Comparison of ENCODE assay signal across 25 cellular contexts in the genomic region with DNA sequence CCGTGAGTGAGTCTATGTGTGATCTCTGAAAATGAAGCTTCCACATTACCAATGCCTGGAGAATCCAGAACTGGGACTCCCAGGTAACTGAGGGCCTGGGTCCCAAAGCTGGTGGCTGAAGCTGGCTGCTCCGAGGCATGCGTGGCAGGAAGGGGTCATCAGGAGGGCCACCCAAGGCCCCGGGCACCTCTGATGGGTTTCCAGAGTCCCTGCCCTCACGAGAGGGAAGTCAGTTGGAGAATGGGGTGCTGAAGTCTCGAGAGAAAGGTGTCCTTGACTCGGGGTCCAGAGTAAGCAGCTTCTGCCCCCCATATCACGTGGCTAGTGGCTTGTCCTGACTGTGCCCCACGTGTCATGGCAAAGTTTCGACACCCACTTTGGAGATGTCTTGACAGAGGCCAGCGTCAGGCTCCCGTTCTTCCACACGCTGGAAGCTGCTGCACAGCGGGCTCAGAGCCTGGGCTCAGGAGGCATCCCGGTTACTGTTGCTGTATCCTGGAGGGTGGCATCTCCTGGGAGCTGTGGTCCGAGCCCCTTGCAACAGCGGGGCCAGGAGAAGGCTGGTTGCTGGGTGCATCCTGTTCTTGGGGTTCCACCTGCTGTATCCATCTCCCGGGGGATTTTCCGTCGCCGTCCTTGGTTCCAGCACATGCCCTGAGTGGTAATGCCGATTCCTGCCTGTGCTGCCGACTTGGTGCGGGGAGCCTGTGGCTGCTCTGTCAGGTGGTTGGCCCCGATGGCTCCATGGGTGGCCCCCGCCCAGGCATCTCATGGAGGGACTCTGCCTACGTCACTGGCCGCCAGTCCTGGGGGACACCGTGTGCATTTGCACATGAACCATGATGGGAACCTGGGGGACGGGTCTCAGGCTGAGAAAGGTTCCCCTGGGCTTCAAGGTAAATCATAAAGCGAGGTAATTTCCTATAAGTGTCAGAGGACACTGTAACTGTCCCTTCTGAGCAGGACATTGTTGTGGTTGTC.
DNase-seq lines count a peak whose midpoint lies in the region; ATAC-seq, FAIRE-seq and TF ChIP-seq lines count a peak whose summit lies in the region.
"Had no signal": no experiment of that assay in that cellular context is flagged by ENCODE, and none has a peak within 500 bp of the region (broad histone marks: within the 10 kb centered on the region; RNA-seq: fewer than 3 reads in every experiment).

No MANE protein-coding gene starts in this region.

- ATAC-seq in Right ventricle myocardium inferior (no peak), HepG2 (no peak), aorta (ENCODE audit: low FRiP score) (no peak)
- ATAC-seq in stimulated activated memory B cell treated with anti-CD40 and anti-IgM and Interleukin-4, amounts not matched to agents 10 μg/mL and 1 μg/mL and 100 μg/mL, for 72 hours: no peak

- no peaks in the 10 kb centered on the region for H3K79me1 ChIP-seq in neuronal stem cell (ENCODE audit: low read depth, low read length)

- POLR2A ChIA-PET in HepG2 (lab: Yijun Ruan, JAX): no interaction called here

- no peaks in the 10 kb centered on the region for H3K9me3 Mint-ChIP-seq in stimulated activated memory B cell treated with anti-CD40 and anti-IgM and Interleukin-4, amounts not matched to agents 10 μg/mL and 1 μg/mL and 100 μg/mL, for 72 hours
- H3K9me3 Mint-ChIP-seq: CD4-positive, CD25-positive, alpha-beta regulatory T cell had no signal

- no TSS peak for BruUV-seq in HepG2 (replicated peaks; lab: Mats Ljungman, UMichigan)

- H4K8ac ChIP-seq in neuronal stem cell (ENCODE audit: low read depth, low read length): no peak overlapping the region

- in situ Hi-C loops in HepG2 (cut with HindIII; ENCODE audit: extremely low pct_ligation_motif_present, low pct_unique_long_range_greater_than_20kb): no loop called here

- 24% methylated on average over 14 of the region's 31 CpGs for WGBS in HepG2 (ENCODE audit: low lambda C conversion rate)
- no CpG with 5 or more reads among the region's 31 CpGs for WGBS in neuronal stem cell (ENCODE audit: extremely low coverage in 2 of 2, insufficient read length in 2 of 2, insufficient replicate concordance in 1 of 2), 2 donors
- 90% methylated on average over 31 of the region's 31 CpGs for WGBS in aorta, 2 donors

- H2BK120ac ChIP-seq in neuronal stem cell (ENCODE audit: low read depth, low read length): no peak overlapping the region

- H3K4me1 ChIP-seq in right atrium auricular region (no peaks in the 10 kb centered on the region), HepG2 (ENCODE audit: insufficient read depth, low read length) (peaks cover 11% of the 10 kb centered on the region), neuronal stem cell (ENCODE audit: control insufficient read depth in 2 of 2, insufficient read depth in 1 of 2, low read depth in 1 of 2, low read length in 2 of 2) (peaks cover 2% of the 10 kb centered on the region in 2 donors), aorta (ENCODE audit: control insufficient read depth in 1 of 2, insufficient read depth in 2 of 2, low read length in 2 of 2) (no peaks in the 10 kb centered on the region)
- H3K4me1 ChIP-seq: BE2C had no signal

- DNase-seq in Right ventricle myocardium inferior (ENCODE audit: missing footprints) (peak; percentile 49), right atrium auricular region (ENCODE audit: low spot score) (no peak), HepG2 (ENCODE audit: low spot score) (no peak), neuronal stem cell (ENCODE audit: low spot score) (no peak), aorta (peak; percentile 38 to 64), NOMO-1 (lab: John Stamatoyannopoulos, UW; ENCODE audit: unreplicated experiment in 2 of 2) (no peak)
- no peak for DNase-seq in activated CD4-positive, alpha-beta T cell treated with anti-CD3 and anti-CD28 coated beads, Interleukin-2, amount 50 U/mL, for 48 hours
- DNase-seq: 8988T; ACHN; BE2C; CD4-positive, CD25-positive, alpha-beta regulatory T cell; Karpas-422; NCI-H1092; NCI-H1417 treated with DMSO at 0.1 percent for 48 hours; NCI-H1694 treated with DMSO at 0.1 percent for 48 hours; NCI-H2081; NCI-H2227 treated with DMSO at 0.1 percent for 48 hours; NCI-H526 treated with DMSO at 0.1 percent for 48 hours; SIG-M5 had no signal

- no peak overlapping the region for H3K4me2 ChIP-seq in HepG2 (ENCODE audit: low read depth, low read length)
- no peak overlapping the region for H3K4me2 ChIP-seq in neuronal stem cell (ENCODE audit: insufficient read depth, low read length, poor library complexity, severe bottlenecking)

- H3K27me3 ChIP-seq in right atrium auricular region: no peaks in the 10 kb centered on the region
- H3K27me3 ChIP-seq in HepG2 (ENCODE audit: control insufficient read depth in 1 of 2, insufficient read depth in 2 of 2, low read length in 2 of 2): peaks cover 17 to 68% of the 10 kb centered on the region in 2 experiments; a peak in 4 of 5 replicates
- H3K27me3 ChIP-seq in neuronal stem cell (ENCODE audit: control insufficient read depth in 3 of 3, insufficient read depth in 3 of 3, low read depth in 1 of 3, low read length in 3 of 3): no peaks in the 10 kb centered on the region
- no peaks in the 10 kb centered on the region for H3K27me3 ChIP-seq in aorta (ENCODE audit: control insufficient read depth in 1 of 2, insufficient read depth in 2 of 2, low read length in 1 of 2)
- H3K27me3 ChIP-seq: BE2C had no signal

- H2AK5ac ChIP-seq in neuronal stem cell (ENCODE audit: low read depth, low read length): peak overlapping the region; percentile 96

- no peak overlapping the region for H3K23ac ChIP-seq in neuronal stem cell (ENCODE audit: low read depth, low read length, poor library complexity)

- no peak for TF ChIP-seq POLR2A in HepG2 (IDR thresholded peaks at IDR 0.05; ENCODE audit: insufficient read depth in 1 of 2, low read depth in 2 of 2, low read length in 2 of 2)

- no peak overlapping the region for H2BK12ac ChIP-seq in neuronal stem cell (ENCODE audit: low read length)

- TF ChIP-seq EP300 in HepG2 (IDR thresholded peaks at IDR 0.05; ENCODE audit: low read depth in 2 of 2, low read length in 2 of 2) (no peak), HepG2 (CRISPR knock-in tag; IDR thresholded peaks at IDR 0.05; ENCODE audit: borderline replicate concordance) (no peak)

- TF ChIP-seq RAD21 in HepG2 (CRISPR knock-in tag; IDR thresholded peaks at IDR 0.05): no peak

- H2AFZ ChIP-seq in HepG2 (ENCODE audit: low read length) (no peak overlapping the region), neuronal stem cell (ENCODE audit: low read length) (no peak overlapping the region)

- H3K9me3 ChIP-seq in right atrium auricular region (no peaks in the 10 kb centered on the region), HepG2 (ENCODE audit: low read length) (no peaks in the 10 kb centered on the region), neuronal stem cell (replicated peaks in 1 of 2; ENCODE audit: control insufficient read depth in 2 of 2, insufficient read depth in 1 of 2, low read depth in 1 of 2, low read length in 2 of 2) (no peaks in the 10 kb centered on the region), aorta (ENCODE audit: control insufficient read depth, low read length) (no peaks in the 10 kb centered on the region)
- H3K9me3 ChIP-seq: BE2C had no signal

- no peak overlapping the region for H3K9ac ChIP-seq in HepG2 (ENCODE audit: insufficient read depth, low read depth, low read length)
- H3K9ac ChIP-seq in neuronal stem cell (ENCODE audit: low read depth, low read length, poor library complexity): peak overlapping the region; percentile 36

- peak overlapping the region; percentile 43 for H2BK15ac ChIP-seq in neuronal stem cell (ENCODE audit: low read length)

- H4K20me1 ChIP-seq in HepG2 (ENCODE audit: insufficient read depth, low read length): no peaks in the 10 kb centered on the region

- H4K91ac ChIP-seq in neuronal stem cell (ENCODE audit: low read depth, low read length, poor library complexity): no peak overlapping the region

- no peak overlapping the region for H3K4ac ChIP-seq in neuronal stem cell (ENCODE audit: low read length)

- H3K4me1 Mint-ChIP-seq in stimulated activated memory B cell treated with anti-CD40 and anti-IgM and Interleukin-4, amounts not matched to agents 10 μg/mL and 1 μg/mL and 100 μg/mL, for 72 hours: no peaks in the 10 kb centered on the region

- no peak overlapping the region for H3K4me3 Mint-ChIP-seq in stimulated activated memory B cell treated with anti-CD40 and anti-IgM and Interleukin-4, amounts not matched to agents 10 μg/mL and 1 μg/mL and 100 μg/mL, for 72 hours
- H3K4me3 Mint-ChIP-seq: CD4-positive, CD25-positive, alpha-beta regulatory T cell had no signal

- H3K79me2 ChIP-seq in HepG2 (ENCODE audit: insufficient read depth, low read length): no peaks in the 10 kb centered on the region

- no peak overlapping the region for H3K27ac Mint-ChIP-seq in stimulated activated memory B cell treated with anti-CD40 and anti-IgM and Interleukin-4, amounts not matched to agents 10 μg/mL and 1 μg/mL and 100 μg/mL, for 72 hours

- H3K14ac ChIP-seq in neuronal stem cell (ENCODE audit: low read length): no peak overlapping the region

- H2BK5ac ChIP-seq in neuronal stem cell (ENCODE audit: low read length): no peak overlapping the region

- no peak overlapping the region for H3K27ac ChIP-seq in right atrium auricular region
- H3K27ac ChIP-seq in HepG2 (ENCODE audit: extremely low read length, insufficient read depth, low read length): no peak overlapping the region
- no peak overlapping the region for H3K27ac ChIP-seq in neuronal stem cell (replicated peaks; ENCODE audit: low read length)
- H3K27ac ChIP-seq in aorta (ENCODE audit: low read depth in 1 of 2, low read length in 2 of 2): no peak overlapping the region
- H3K27ac ChIP-seq: HL-60, RWPE1 had no signal

- TF ChIP-seq CTCF in right atrium auricular region (IDR thresholded peaks at IDR 0.05) (no peak), HepG2 (CRISPR knock-in tag; IDR thresholded peaks at IDR 0.05) (no peak)

- CTCF ChIA-PET in HepG2 (lab: Yijun Ruan, JAX; ENCODE audit: low intra/inter-chr PET ratio, low total read pairs): no interaction called here

- H3K4me3 ChIP-seq in right atrium auricular region (no peak overlapping the region), HepG2 (replicated peaks in 1 of 3; ENCODE audit: insufficient read depth in 1 of 3, low read depth in 2 of 3, low read length in 3 of 3) (no peak overlapping the region), neuronal stem cell (ENCODE audit: low read length in 2 of 2) (no peak overlapping the region), aorta (ENCODE audit: low read length in 2 of 2) (no peak overlapping the region)

- H3K27me3 Mint-ChIP-seq in stimulated activated memory B cell treated with anti-CD40 and anti-IgM and Interleukin-4, amounts not matched to agents 10 μg/mL and 1 μg/mL and 100 μg/mL, for 72 hours: peaks cover 33% of the 10 kb centered on the region
- H3K27me3 Mint-ChIP-seq: CD4-positive, CD25-positive, alpha-beta regulatory T cell had no signal

- H3K36me3 Mint-ChIP-seq in stimulated activated memory B cell treated with anti-CD40 and anti-IgM and Interleukin-4, amounts not matched to agents 10 μg/mL and 1 μg/mL and 100 μg/mL, for 72 hours: no peaks in the 10 kb centered on the region

- H3K18ac ChIP-seq in neuronal stem cell (ENCODE audit: low read length): peak overlapping the region; percentile 57

- intact Hi-C loops in Right ventricle myocardium inferior (cut with DNase I): no loop called here
- intact Hi-C loops in HepG2 (cut with micrococcal nuclease; ENCODE audit: unreplicated experiment): no loop called here
- intact Hi-C loops in aorta (cut with DNase I): no loop called here

- no peak for FAIRE-seq in HepG2 (lab: Jason Lieb, UNC)
- FAIRE-seq: D721Med, GM18507, H54 had no signal

- no peaks in the 10 kb centered on the region for H3K36me3 ChIP-seq in right atrium auricular region
- no peaks in the 10 kb centered on the region for H3K36me3 ChIP-seq in HepG2 (replicated peaks in 1 of 2; ENCODE audit: control insufficient read depth in 1 of 2, insufficient read depth in 2 of 2, low read length in 2 of 2)
- H3K36me3 ChIP-seq in neuronal stem cell (replicated peaks in 1 of 2; ENCODE audit: control insufficient read depth in 2 of 2, insufficient read depth in 2 of 2, low read length in 2 of 2): no peaks in the 10 kb centered on the region
- no peaks in the 10 kb centered on the region for H3K36me3 ChIP-seq in aorta (ENCODE audit: control insufficient read depth in 1 of 2, insufficient read depth in 2 of 2, low read length in 1 of 2)
- H3K36me3 ChIP-seq: BE2C had no signal

Comparison
In these comparisons a context has a peak if more than half of its experiments do, and no peak if none do; other contexts are left out.
1. DNase-seq: peak in Right ventricle myocardium inferior (single experiment) and aorta (2 of 2); none in right atrium auricular region (single experiment), HepG2 (single experiment), neuronal stem cell (single experiment), activated CD4-positive, alpha-beta T cell treated with anti-CD3 and anti-CD28 coated beads, Interleukin-2, amount 50 U/mL, for 48 hours (0 of 2) and NOMO-1 (0 of 2).